ENCODE assay signal across 18 cellular contexts in genomic region chr17:61253293-61253801, GRCh38.
DNase-seq lines count a peak whose midpoint lies in the region; ATAC-seq, FAIRE-seq and TF ChIP-seq lines count a peak whose summit lies in the region.
"Had no signal": no experiment of that assay in that cellular context is flagged by ENCODE, and none has a peak within 500 bp of the region (broad histone marks: within the 10 kb centered on the region; RNA-seq: fewer than 3 reads in every experiment).

No MANE protein-coding gene starts in this region.

- H3K36me3 ChIP-seq in breast epithelium (no peaks in the 10 kb centered on the region), gastroesophageal sphincter (no peaks in the 10 kb centered on the region), upper lobe of left lung (no peaks in the 10 kb centered on the region), MG63 (no peaks in the 10 kb centered on the region), small intestine (ENCODE audit: control insufficient read depth in 2 of 2, insufficient read depth in 2 of 2, low read length in 2 of 2) (no peaks in the 10 kb centered on the region)
- H3K36me3 ChIP-seq: thoracic aorta had no signal

- FAIRE-seq in D721Med (lab: Jason Lieb, UNC) (no peak), small intestine (lab: Jason Lieb, UNC) (no peak)
- FAIRE-seq: A204.1, RCC 7860 had no signal

- TF ChIP-seq CTCF in breast epithelium (IDR thresholded peaks at IDR 0.05) = no peak
- no peak for TF ChIP-seq CTCF in MCF 10A (IDR thresholded peaks at IDR 0.05; ENCODE audit: unreplicated experiment)
- TF ChIP-seq CTCF in gastroesophageal sphincter (IDR thresholded peaks at IDR 0.05) = no peak
- TF ChIP-seq CTCF in upper lobe of left lung (IDR thresholded peaks at IDR 0.05) = no peak
- TF ChIP-seq CTCF in D721Med (IDR thresholded peaks at IDR 0.05; ENCODE audit: insufficient read depth, missing control alignments) = no peak

- POLR2A ChIA-PET in MCF 10A (lab: Yijun Ruan, JAX) = no interaction called here

- H3K27ac ChIP-seq in breast epithelium (peak overlapping the region; percentile 8 to 56), gastroesophageal sphincter (peak overlapping the region; percentile 72 to 85 (median 82)), upper lobe of left lung (peak overlapping the region; percentile 74 to 82 (median 80)), small intestine (ENCODE audit: low read depth in 1 of 2, low read length in 1 of 2) (peak overlapping the region in 1 of 2 donors; percentile 83)

- H3K36me3 Mint-ChIP-seq in MCF 10A (ENCODE audit: insufficient read depth, unreplicated experiment) = no peaks in the 10 kb centered on the region
- H3K36me3 Mint-ChIP-seq: CD4-positive, CD25-positive, alpha-beta regulatory T cell had no signal

- H3K9me3 ChIP-seq in breast epithelium (no peaks in the 10 kb centered on the region), gastroesophageal sphincter (no peaks in the 10 kb centered on the region), upper lobe of left lung (no peaks in the 10 kb centered on the region), MG63 (no peaks in the 10 kb centered on the region), small intestine (ENCODE audit: control insufficient read depth, low read depth) (no peaks in the 10 kb centered on the region)
- H3K9me3 ChIP-seq: thoracic aorta had no signal

- CTCF ChIA-PET in MCF 10A (lab: Yijun Ruan, JAX) = interaction anchor here (1.2 kb wide), 1 partner anchor 10 kb away, joined by 3 read pairs; no protein-coding TSS in a partner anchor

- H3K27me3 ChIP-seq in breast epithelium = no peaks in the 10 kb centered on the region
- H3K27me3 ChIP-seq in gastroesophageal sphincter = no peaks in the 10 kb centered on the region
- no peaks in the 10 kb centered on the region for H3K27me3 ChIP-seq in upper lobe of left lung
- H3K27me3 ChIP-seq in MG63 = no peaks in the 10 kb centered on the region
- H3K27me3 ChIP-seq in small intestine (ENCODE audit: control insufficient read depth in 2 of 2, insufficient read depth in 2 of 2, low read length in 2 of 2) = no peaks in the 10 kb centered on the region

- ATAC-seq in gastroesophageal sphincter (no peak), upper lobe of left lung (ENCODE audit: low FRiP score in 2 of 2) (no peak)

- H3K4me3 ChIP-seq in breast epithelium (no peak overlapping the region), gastroesophageal sphincter (no peak overlapping the region), upper lobe of left lung (no peak overlapping the region), MG63 (no peak overlapping the region), small intestine (ENCODE audit: low read depth in 1 of 2, low read length in 2 of 2) (no peak overlapping the region)
- H3K4me3 ChIP-seq: GM23248 had no signal

- no TSS peak for BruUV-seq in MCF 10A (replicated peaks; lab: Mats Ljungman, UMichigan)

- 73 to 83% methylated on average over 4 to 5 of the region's 5 CpGs for WGBS in gastroesophageal sphincter (ENCODE audit: low coverage in 1 of 2), 2 donors
- WGBS in upper lobe of left lung, 2 donors = 82 to 83% methylated on average over 5 of the region's 5 CpGs
- WGBS in small intestine, 3 donors = 86 to 92% (median 87%) methylated on average over 5 of the region's 5 CpGs

- no peak overlapping the region for H3K4me3 Mint-ChIP-seq in MCF 10A (ENCODE audit: unreplicated experiment)
- H3K4me3 Mint-ChIP-seq: CD4-positive, CD25-positive, alpha-beta regulatory T cell; nephron progenitor cell had no signal

- TF ChIP-seq EP300 in gastroesophageal sphincter (IDR thresholded peaks at IDR 0.05) (no peak), upper lobe of left lung (IDR thresholded peaks at IDR 0.05) (no peak)

- no peak for TF ChIP-seq POLR2A in breast epithelium (IDR thresholded peaks at IDR 0.05)
- TF ChIP-seq POLR2A in gastroesophageal sphincter (IDR thresholded peaks at IDR 0.05) = no peak
- TF ChIP-seq POLR2A in upper lobe of left lung (IDR thresholded peaks at IDR 0.05) = no peak

- DNase-seq in breast epithelium (ENCODE audit: low spot score in 2 of 2) = no peak
- no peak for DNase-seq in MCF 10A (ENCODE audit: unreplicated experiment)
- peak; percentile 35 for DNase-seq in mucosa of gallbladder (ENCODE audit: low spot score)
- DNase-seq in upper lobe of left lung = peak in 1 of 2 donors; percentile 28
- DNase-seq in MG63 = no peak
- no peak for DNase-seq in D721Med (ENCODE audit: insufficient read length, low spot score)
- DNase-seq in small intestine = no peak
- DNase-seq: CD4-positive, CD25-positive, alpha-beta regulatory T cell; DND-41; GM23248; NCI-H2081 treated with DMSO at 0.1 percent for 48 hours; NCI-H774; nephron progenitor cell; stimulated activated CD4-positive, alpha-beta T cell treated with anti-CD3 and anti-CD28 coated beads, Interleukin-2, amount 100 ng/mL, for 24 hours had no signal

- intact Hi-C loops in breast epithelium (cut with DNase I; ENCODE audit: low total_unique reads) = loop anchor here (10.0 kb wide), 1 partner anchor 249 kb away; no protein-coding TSS in a partner anchor
- intact Hi-C loops in MCF 10A (cut with micrococcal nuclease) = no loop called here

- no peaks in the 10 kb centered on the region for H3K9me3 Mint-ChIP-seq in MCF 10A (ENCODE audit: unreplicated experiment)
- H3K9me3 Mint-ChIP-seq: CD4-positive, CD25-positive, alpha-beta regulatory T cell; nephron progenitor cell had no signal

- peaks cover 11% of the 10 kb centered on the region for H3K4me1 Mint-ChIP-seq in MCF 10A (ENCODE audit: insufficient read depth, unreplicated experiment)

- H3K27ac Mint-ChIP-seq in MCF 10A (ENCODE audit: low read depth, unreplicated experiment) = no peak overlapping the region
- H3K27ac Mint-ChIP-seq: CD4-positive, CD25-positive, alpha-beta regulatory T cell; nephron progenitor cell had no signal

- no peaks in the 10 kb centered on the region for H3K27me3 Mint-ChIP-seq in MCF 10A (ENCODE audit: insufficient read depth, unreplicated experiment)

- no peaks in the 10 kb centered on the region for H3K4me1 ChIP-seq in breast epithelium
- H3K4me1 ChIP-seq in gastroesophageal sphincter = peaks cover 14 to 72% (median 25%) of the 10 kb centered on the region in 3 donors
- peaks cover 43 to 61% (median 56%) of the 10 kb centered on the region in 4 donors for H3K4me1 ChIP-seq in upper lobe of left lung
- H3K4me1 ChIP-seq in small intestine (ENCODE audit: control insufficient read depth in 2 of 2, insufficient read depth in 1 of 2, low read depth in 1 of 2, low read length in 1 of 2) = peaks cover 0 to 8% of the 10 kb centered on the region in 2 donors
